2 cellular contexts compared by ENCODE assay signal in the genomic region with DNA sequence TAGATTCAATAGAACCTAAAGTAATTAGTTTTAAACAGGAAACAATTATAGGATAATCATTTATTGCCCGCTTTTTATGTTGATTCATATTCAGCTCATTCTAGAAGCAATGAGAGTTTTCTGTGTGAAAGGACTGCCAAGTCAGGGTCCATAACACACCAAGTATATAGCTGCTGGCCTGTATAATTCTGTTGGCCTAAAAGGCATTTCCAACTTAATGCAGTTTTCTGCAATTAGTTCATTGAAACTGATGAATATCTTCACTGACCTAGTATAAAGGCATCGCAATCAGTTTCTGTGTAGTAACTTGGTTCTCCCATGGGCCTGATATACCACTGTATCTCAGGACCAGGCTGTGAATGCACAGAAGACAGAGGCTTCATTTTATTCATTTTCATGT.
A peak's percentile ranks its signal among the peaks of the same experiment; 100 is the strongest.
TF ChIP-seq lines count a peak whose summit lies in the region.

No MANE protein-coding gene starts in this region.

TF ChIP-seq in SK-N-SH, 30 proteins besides CTCF, POLR2A, EP300 and RAD21:
- TF ChIP-seq, protein P1, sequence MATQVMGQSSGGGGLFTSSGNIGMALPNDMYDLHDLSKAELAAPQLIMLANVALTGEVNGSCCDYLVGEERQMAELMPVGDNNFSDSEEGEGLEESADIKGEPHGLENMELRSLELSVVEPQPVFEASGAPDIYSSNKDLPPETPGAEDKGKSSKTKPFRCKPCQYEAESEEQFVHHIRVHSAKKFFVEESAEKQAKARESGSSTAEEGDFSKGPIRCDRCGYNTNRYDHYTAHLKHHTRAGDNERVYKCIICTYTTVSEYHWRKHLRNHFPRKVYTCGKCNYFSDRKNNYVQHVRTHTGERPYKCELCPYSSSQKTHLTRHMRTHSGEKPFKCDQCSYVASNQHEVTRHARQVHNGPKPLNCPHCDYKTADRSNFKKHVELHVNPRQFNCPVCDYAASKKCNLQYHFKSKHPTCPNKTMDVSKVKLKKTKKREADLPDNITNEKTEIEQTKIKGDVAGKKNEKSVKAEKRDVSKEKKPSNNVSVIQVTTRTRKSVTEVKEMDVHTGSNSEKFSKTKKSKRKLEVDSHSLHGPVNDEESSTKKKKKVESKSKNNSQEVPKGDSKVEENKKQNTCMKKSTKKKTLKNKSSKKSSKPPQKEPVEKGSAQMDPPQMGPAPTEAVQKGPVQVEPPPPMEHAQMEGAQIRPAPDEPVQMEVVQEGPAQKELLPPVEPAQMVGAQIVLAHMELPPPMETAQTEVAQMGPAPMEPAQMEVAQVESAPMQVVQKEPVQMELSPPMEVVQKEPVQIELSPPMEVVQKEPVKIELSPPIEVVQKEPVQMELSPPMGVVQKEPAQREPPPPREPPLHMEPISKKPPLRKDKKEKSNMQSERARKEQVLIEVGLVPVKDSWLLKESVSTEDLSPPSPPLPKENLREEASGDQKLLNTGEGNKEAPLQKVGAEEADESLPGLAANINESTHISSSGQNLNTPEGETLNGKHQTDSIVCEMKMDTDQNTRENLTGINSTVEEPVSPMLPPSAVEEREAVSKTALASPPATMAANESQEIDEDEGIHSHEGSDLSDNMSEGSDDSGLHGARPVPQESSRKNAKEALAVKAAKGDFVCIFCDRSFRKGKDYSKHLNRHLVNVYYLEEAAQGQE (IDR thresholded peaks at IDR 0.05; ENCODE audit: low read depth, low read length): no peak
- TF ChIP-seq GATA2 (CRISPR knock-in tag; IDR thresholded peaks at IDR 0.05) (0 out of 2 replicates have a peak, but pooled peaks have one; percentile 29), ELF1 (IDR thresholded peaks at IDR 0.05) (no peak), RCOR1 (IDR thresholded peaks at IDR 0.05; ENCODE audit: low read length) (peak; percentile 75), SMC3 (IDR thresholded peaks at IDR 0.05; ENCODE audit: low read depth, low read length) (no peak), CHD2 (IDR thresholded peaks at IDR 0.05; ENCODE audit: low read length, partially characterized antibody) (peak; percentile 24), MAX (IDR thresholded peaks at IDR 0.05; ENCODE audit: low read depth) (no peak), GABPA (IDR thresholded peaks at IDR 0.05; ENCODE audit: low read depth) (no peak), POLR2AphosphoS5 (IDR thresholded peaks at IDR 0.05; ENCODE audit: low read depth, low read length) (no peak), FOXJ3 (CRISPR knock-in tag; IDR thresholded peaks at IDR 0.05) (no peak), USF2 (IDR thresholded peaks at IDR 0.05; ENCODE audit: borderline replicate concordance, low read depth, low read length) (no peak), MXI1 (IDR thresholded peaks at IDR 0.05; ENCODE audit: low read depth, low read length) (no peak), RXRA (IDR thresholded peaks at IDR 0.05; ENCODE audit: borderline replicate concordance, low read depth) (no peak), JUND (IDR thresholded peaks at IDR 0.05) (no peak)
- TF ChIP-seq, protein P2, sequence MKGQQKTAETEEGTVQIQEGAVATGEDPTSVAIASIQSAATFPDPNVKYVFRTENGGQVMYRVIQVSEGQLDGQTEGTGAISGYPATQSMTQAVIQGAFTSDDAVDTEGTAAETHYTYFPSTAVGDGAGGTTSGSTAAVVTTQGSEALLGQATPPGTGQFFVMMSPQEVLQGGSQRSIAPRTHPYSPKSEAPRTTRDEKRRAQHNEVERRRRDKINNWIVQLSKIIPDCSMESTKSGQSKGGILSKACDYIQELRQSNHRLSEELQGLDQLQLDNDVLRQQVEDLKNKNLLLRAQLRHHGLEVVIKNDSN (IDR thresholded peaks at IDR 0.05; ENCODE audit: borderline replicate concordance, low read depth): no peak

TF ChIP-seq in SK-N-SH treated with all-trans-retinoic acid at 6 μM for 48 hours, 23 proteins besides CTCF, POLR2A, EP300 and RAD21 (continued from another document):
- no peak for TF ChIP-seq TOX (CRISPR knock-in tag; IDR thresholded peaks at IDR 0.05; ENCODE audit: borderline replicate concordance)
- no peak for TF ChIP-seq CSDC2 (CRISPR knock-in tag; IDR thresholded peaks at IDR 0.05)
- no peak for TF ChIP-seq PPARA (CRISPR knock-in tag; IDR thresholded peaks at IDR 0.05; ENCODE audit: borderline replicate concordance)
TF ChIP-seq in SK-N-SH treated with all-trans-retinoic acid at 6 μM for 48 hours: peak in this region for 0.
